14 cellular contexts compared by ENCODE assay signal in genomic region chr11:6414874-6415328, GRCh38. TPM values are rescaled to one million over a fixed set of nuclear protein-coding genes. Genes with fewer than 3 reads are reported as not detected.
A peak's percentile ranks its signal among the peaks of the same experiment; 100 is the strongest.
DNase-seq lines count a peak whose midpoint lies in the region; ATAC-seq lines count a peak whose summit lies in the region.
"Had no signal": no experiment of that assay in that cellular context is flagged by ENCODE, and none has a peak within 500 bp of the region (broad histone marks: within the 10 kb centered on the region; RNA-seq: fewer than 3 reads in every experiment).

No MANE protein-coding gene starts in this region.

- H3K4me1 Mint-ChIP-seq in activated T-helper 17 cell treated with anti-CD3 and anti-CD28 coated beads, Interleukin-2, amount 50 U/mL, for 72 hours: no peaks in the 10 kb centered on the region

- peak; percentile 56 for DNase-seq in stimulated activated CD4-positive, alpha-beta T cell treated with anti-CD3 and anti-CD28 coated beads, Interleukin-1b, Interleukin-23, amount 100 ng/mL, for 48 hours
- DNase-seq in stimulated activated CD4-positive, alpha-beta T cell treated with anti-CD3 and anti-CD28 coated beads, Interleukin-4, amount 100 ng/mL, for 4 hours: no peak
- peak; percentile 21 for DNase-seq in HT1080 (ENCODE audit: low read depth)
- DNase-seq in ecto neural progenitor cell (ENCODE audit: low spot score): no peak
- DNase-seq: NCI-H2171 treated with DMSO at 0.1 percent for 48 hours, Right ventricle myocardium superior, sigmoid colon had no signal

- peak; percentile 69 for ATAC-seq in activated T-helper 17 cell treated with anti-CD3 and anti-CD28 coated beads, Interleukin-2, amount 50 U/mL, for 72 hours (replicated peaks)
- ATAC-seq in HG02763 (IDR thresholded peaks at IDR 0.05; ENCODE audit: unreplicated experiment) (no peak), HG02884 (IDR thresholded peaks at IDR 0.05; ENCODE audit: unreplicated experiment) (no peak), HG03520 (IDR thresholded peaks at IDR 0.05; ENCODE audit: unreplicated experiment) (no peak)
- ATAC-seq: K562 had no signal

- H3K27me3 Mint-ChIP-seq in activated T-helper 17 cell treated with anti-CD3 and anti-CD28 coated beads, Interleukin-2, amount 50 U/mL, for 72 hours: no peaks in the 10 kb centered on the region
- H3K27me3 Mint-ChIP-seq: B cell; naive thymus-derived CD8-positive, alpha-beta T cell had no signal

- H3K9me3 Mint-ChIP-seq in activated T-helper 17 cell treated with anti-CD3 and anti-CD28 coated beads, Interleukin-2, amount 50 U/mL, for 72 hours: no peaks in the 10 kb centered on the region
- H3K9me3 Mint-ChIP-seq: naive thymus-derived CD8-positive, alpha-beta T cell had no signal

- H3K4me3 Mint-ChIP-seq in activated T-helper 17 cell treated with anti-CD3 and anti-CD28 coated beads, Interleukin-2, amount 50 U/mL, for 72 hours: no peak overlapping the region
- H3K4me3 Mint-ChIP-seq: B cell; naive thymus-derived CD8-positive, alpha-beta T cell had no signal

- peaks cover 14% of the 10 kb centered on the region for H3K36me3 Mint-ChIP-seq in activated T-helper 17 cell treated with anti-CD3 and anti-CD28 coated beads, Interleukin-2, amount 50 U/mL, for 72 hours (ENCODE audit: low read depth)

- no peak overlapping the region for H3K27ac Mint-ChIP-seq in activated T-helper 17 cell treated with anti-CD3 and anti-CD28 coated beads, Interleukin-2, amount 50 U/mL, for 72 hours
- H3K27ac Mint-ChIP-seq: B cell; naive thymus-derived CD8-positive, alpha-beta T cell had no signal

RNA-seq across cellular contexts. Expression of gene APBB1, which starts 4.0 kb away (rescaled TPM):
- total RNA-seq in HT1080 (2014; rRNA removed; shearing (Covaris generic)): 13.3 and 15.4 TPM in 2 replicates
- 19.0 and 22.3 TPM in 2 replicates for polyA plus RNA-seq in HT1080 (2015; cell fraction: cytosol; rRNA removed)
- 23.2 and 27.4 TPM in 2 replicates for polyA plus RNA-seq in HT1080 (2015; cell fraction: nucleus; rRNA removed)
- 10 to 100 TPM; 46.1 to 62.5 TPM for total RNA-seq in activated T-helper 17 cell treated with anti-CD3 and anti-CD28 coated beads, Interleukin-2, amount 50 U/mL, for 72 hours

RNA-seq across cellular contexts. Expression of gene SMPD1, which starts 24.6 kb away (rescaled TPM):
- 30.8 and 32.1 TPM in 2 replicates for total RNA-seq in HT1080 (2014; rRNA removed; shearing (Covaris generic))
- polyA plus RNA-seq in HT1080 (2015; cell fraction: cytosol; rRNA removed): 63.3 and 67.5 TPM in 2 replicates
- 55.7 and 63.2 TPM in 2 replicates for polyA plus RNA-seq in HT1080 (2015; cell fraction: nucleus; rRNA removed)
- 10 to 100 TPM; 12.9 to 15.2 TPM for total RNA-seq in activated T-helper 17 cell treated with anti-CD3 and anti-CD28 coated beads, Interleukin-2, amount 50 U/mL, for 72 hours

RNA-seq across cellular contexts. Expression of gene HPX, which starts 25.9 kb away (rescaled TPM):
- total RNA-seq in HT1080 (2014; rRNA removed; shearing (Covaris generic)): 0.35 TPM in 1 of 2 replicates, not detected in the other
- not detected in 2 replicates for polyA plus RNA-seq in HT1080 (2015; cell fraction: cytosol; rRNA removed)
- polyA plus RNA-seq in HT1080 (2015; cell fraction: nucleus; rRNA removed): 0.46 and 0.50 TPM in 2 replicates
- 1 to 10 TPM in 1 of 2 donors, under 1 TPM in 1; 0.58 to 1.3 TPM for total RNA-seq in activated T-helper 17 cell treated with anti-CD3 and anti-CD28 coated beads, Interleukin-2, amount 50 U/mL, for 72 hours
- polyA plus RNA-seq: naive thymus-derived CD8-positive, alpha-beta T cell had no signal

RNA-seq across cellular contexts. Expression of gene TRIM3, which starts 58.8 kb away (rescaled TPM):
- 27.2 and 35.5 TPM in 2 replicates for total RNA-seq in HT1080 (2014; rRNA removed; shearing (Covaris generic))
- polyA plus RNA-seq in HT1080 (2015; cell fraction: cytosol; rRNA removed): 11.9 and 12.3 TPM in 2 replicates
- polyA plus RNA-seq in HT1080 (2015; cell fraction: nucleus; rRNA removed): 64.8 and 66.5 TPM in 2 replicates
- total RNA-seq in activated T-helper 17 cell treated with anti-CD3 and anti-CD28 coated beads, Interleukin-2, amount 50 U/mL, for 72 hours: 10 to 100 TPM in 1 of 2 donors, 1 to 10 TPM in 1; 7.0 to 10.7 TPM

Comparison
In these comparisons a context has a peak if more than half of its experiments do, and no peak if none do; other contexts are left out.
1. DNase-seq: peak in stimulated activated CD4-positive, alpha-beta T cell treated with anti-CD3 and anti-CD28 coated beads, Interleukin-1b, Interleukin-23, amount 100 ng/mL, for 48 hours (single experiment) and HT1080 (single experiment); none in stimulated activated CD4-positive, alpha-beta T cell treated with anti-CD3 and anti-CD28 coated beads, Interleukin-4, amount 100 ng/mL, for 4 hours (0 of 2) and ecto neural progenitor cell (single experiment).